Comparison of ENCODE assay signal across 21 cellular contexts in genomic region chr14:56237398-56237797, GRCh38.
"Had no signal": no experiment of that assay in that cellular context is flagged by ENCODE, and none has a peak within 500 bp of the region (broad histone marks: within the 10 kb centered on the region; RNA-seq: fewer than 3 reads in every experiment).

No MANE protein-coding gene starts in this region.

- DNase-seq: activated B cell treated with CpG ODN at 0.5 μM for 24 hours; activated CD4-positive, alpha-beta T cell treated with anti-CD3 and anti-CD28 coated beads for 4 hours; activated CD4-positive, alpha-beta T cell treated with anti-CD3 and anti-CD28 coated beads, Interleukin-2, amount 50 U/mL, for 48 hours; activated naive CD4-positive, alpha-beta T cell treated with Interleukin-2 at 50 U/mL for 16 hours; activated naive CD8-positive, alpha-beta T cell treated with anti-CD3 and anti-CD28 coated beads for 36 hours; activated T-cell treated with anti-CD3 and anti-CD28 coated beads, Interleukin-2, amount 50 U/mL, for 48 hours; central memory CD4-positive, alpha-beta T cell; dermis blood vessel endothelial cell; effector CD8-positive, alpha-beta T cell; erythroblast; foreskin keratinocyte; left colon; pancreas; right lobe of liver; stomach had no signal

- H3K9me3 ChIP-seq: pancreas, right lobe of liver, stomach, suprapubic skin had no signal

- H3K27me3 ChIP-seq: pancreas, right lobe of liver, stomach, suprapubic skin, tibial nerve had no signal

- H3K4me1 ChIP-seq: foreskin keratinocyte, right lobe of liver, suprapubic skin had no signal

- H3K4me3 Mint-ChIP-seq: activated B cell treated with CpG ODN at 0.5 μM for 24 hours; activated naive CD8-positive, alpha-beta T cell treated with anti-CD3 and anti-CD28 coated beads for 36 hours; memory B cell; nephron; stimulated activated memory B cell treated with anti-CD40 and anti-IgM and Interleukin-4, amounts not matched to agents 10 μg/mL and 1 μg/mL and 100 μg/mL, for 72 hours had no signal

- H3K27ac Mint-ChIP-seq: activated B cell treated with CpG ODN at 0.5 μM for 24 hours; activated naive CD8-positive, alpha-beta T cell treated with anti-CD3 and anti-CD28 coated beads for 36 hours; memory B cell; nephron; stimulated activated memory B cell treated with anti-CD40 and anti-IgM and Interleukin-4, amounts not matched to agents 10 μg/mL and 1 μg/mL and 100 μg/mL, for 72 hours had no signal

- H3K4me3 ChIP-seq: pancreas, right lobe of liver, skin epidermis, stomach, suprapubic skin, tibial nerve had no signal

- H3K27me3 Mint-ChIP-seq: activated B cell treated with CpG ODN at 0.5 μM for 24 hours; activated naive CD8-positive, alpha-beta T cell treated with anti-CD3 and anti-CD28 coated beads for 36 hours; memory B cell; stimulated activated memory B cell treated with anti-CD40 and anti-IgM and Interleukin-4, amounts not matched to agents 10 μg/mL and 1 μg/mL and 100 μg/mL, for 72 hours had no signal

- H3K4me1 Mint-ChIP-seq: activated B cell treated with CpG ODN at 0.5 μM for 24 hours; activated naive CD8-positive, alpha-beta T cell treated with anti-CD3 and anti-CD28 coated beads for 36 hours; nephron; stimulated activated memory B cell treated with anti-CD40 and anti-IgM and Interleukin-4, amounts not matched to agents 10 μg/mL and 1 μg/mL and 100 μg/mL, for 72 hours had no signal

- H3K36me3 Mint-ChIP-seq: activated naive CD8-positive, alpha-beta T cell treated with anti-CD3 and anti-CD28 coated beads for 36 hours had no signal

- H3K36me3 ChIP-seq: pancreas, right lobe of liver, stomach, suprapubic skin, tibial nerve had no signal

- ATAC-seq: foreskin keratinocyte; left colon; pancreas; right lobe of liver; stimulated activated memory B cell treated with anti-CD40 and anti-IgM and Interleukin-4, amounts not matched to agents 10 μg/mL and 1 μg/mL and 100 μg/mL, for 72 hours had no signal
